ENCODE assay signal across 11 cellular contexts in genomic region chr1:116006486-116006964, GRCh38. TPM values are rescaled to one million over a fixed set of nuclear protein-coding genes. Genes with fewer than 3 reads are reported as not detected.
A peak's percentile ranks its signal among the peaks of the same experiment; 100 is the strongest.
DNase-seq lines count a peak whose midpoint lies in the region; ATAC-seq, FAIRE-seq and TF ChIP-seq lines count a peak whose summit lies in the region.
"Had no signal": no experiment of that assay in that cellular context is flagged by ENCODE, and none has a peak within 500 bp of the region (broad histone marks: within the 10 kb centered on the region; RNA-seq: fewer than 3 reads in every experiment).

No MANE protein-coding gene starts in this region.

- TF ChIP-seq CTCF in GM12865 (IDR thresholded peaks at IDR 0.05; ENCODE audit: insufficient read depth, low read depth, low read length, missing control alignments) (no peak), K562 (IDR thresholded peaks at IDR 0.05 in 2 of 3, conservative IDR thresholded peaks at IDR 0.05 in 1 of 3; ENCODE audit: insufficient read depth in 2 of 3, low read depth in 1 of 3, low read length in 3 of 3) (no peak)

- in situ Hi-C loops in K562 (cut with MboI) = no loop called here

- TF ChIP-seq EP300 in K562 (IDR thresholded peaks at IDR 0.05; ENCODE audit: low read length) = no peak

- no peaks in the 10 kb centered on the region for H3K9me1 ChIP-seq in K562 (ENCODE audit: control insufficient read depth, insufficient read depth, low read length)

- TF ChIP-seq POLR2A in K562 (conservative IDR thresholded peaks at IDR 0.05) = no peak

- no peak for FAIRE-seq in K562 (lab: Jason Lieb, UNC)

- ATAC-seq in GM19467 (IDR thresholded peaks at IDR 0.05; ENCODE audit: unreplicated experiment) = peak; percentile 86
- ATAC-seq in HG03139 (IDR thresholded peaks at IDR 0.05; ENCODE audit: unreplicated experiment) = peak; percentile 92
- no peak for ATAC-seq in K562

- no peaks in the 10 kb centered on the region for H3K9me3 ChIP-seq in K562 (replicated peaks; ENCODE audit: control insufficient read depth, insufficient read depth, low read depth, low read length)

- H3K4me1 ChIP-seq in K562 (replicated peaks in 1 of 2; ENCODE audit: control insufficient read depth in 2 of 2, insufficient read depth in 2 of 2, low read length in 2 of 2) = no peaks in the 10 kb centered on the region

- H3K9ac ChIP-seq in K562 (ENCODE audit: insufficient read depth in 1 of 2, low read depth in 2 of 2, low read length in 2 of 2) = no peak overlapping the region

- 12% methylated on average over 3 of the region's 3 CpGs for WGBS in K562 (ENCODE audit: insufficient coverage, low coverage, missing lambda C conversion rate)

- DNase-seq in GM12865 (ENCODE audit: low read depth) (peak; percentile 28), K562 (ENCODE audit: extremely low read depth in 1 of 4, low spot score in 3 of 4) (no peak), retina (no peak), mesenteric fat pad (ENCODE audit: low spot score) (no peak), D341Med (ENCODE audit: low spot score) (no peak), midbrain (lab: John Stamatoyannopoulos, UW) (no peak)
- DNase-seq: IMR-90 had no signal

- no peaks in the 10 kb centered on the region for H3K79me2 ChIP-seq in K562 (ENCODE audit: control insufficient read depth, insufficient read depth, low read length)

- H4K20me1 ChIP-seq in K562 (replicated peaks; ENCODE audit: control insufficient read depth, insufficient read depth, low read length) = no peaks in the 10 kb centered on the region

- H3K27me3 ChIP-seq in K562 (ENCODE audit: control insufficient read depth in 2 of 2, insufficient read depth in 2 of 2, low read length in 2 of 2) = no peaks in the 10 kb centered on the region
- H3K27me3 ChIP-seq: cardiac muscle cell had no signal

- H3K4me3 ChIP-seq in GM12865 (ENCODE audit: low read depth, low read length) = peak overlapping the region; percentile 5
- H3K4me3 ChIP-seq in K562 = no peak overlapping the region
- H3K4me3 ChIP-seq: cardiac muscle cell, smooth muscle cell had no signal

- no peak overlapping the region for H3K27ac ChIP-seq in K562 (ENCODE audit: extremely low read depth, low read depth, low read length)
- H3K27ac ChIP-seq: cardiac muscle cell had no signal

- no peaks in the 10 kb centered on the region for H3K36me3 ChIP-seq in K562 (ENCODE audit: control insufficient read depth, insufficient read depth, low read length)
- H3K36me3 ChIP-seq: cardiac muscle cell had no signal

- H2AFZ ChIP-seq in K562 (ENCODE audit: low read depth, low read length) = no peak overlapping the region

- TF ChIP-seq RAD21 in K562 (CRISPR knock-in tag; conservative IDR thresholded peaks at IDR 0.05 in 1 of 2, IDR thresholded peaks at IDR 0.05 in 1 of 2) = no peak

- no peak overlapping the region for H3K4me2 ChIP-seq in K562 (ENCODE audit: insufficient read depth, low read length)
- H3K4me2 ChIP-seq: smooth muscle cell had no signal

- BruUV-seq in K562 (replicated peaks; lab: Mats Ljungman, UMichigan) = no TSS peak

- intact Hi-C loops in K562 (cut with micrococcal nuclease) = no loop called here

- POLR2A ChIA-PET in K562 (lab: Yijun Ruan, JAX) = no interaction called here

- CTCF ChIA-PET in K562 (lab: Yijun Ruan, JAX; ENCODE audit: low intra/inter-chr PET ratio) = no interaction called here

TF ChIP-seq in K562, 482 proteins besides CTCF, POLR2A, EP300 and RAD21:
- TF ChIP-seq HBP1 (CRISPR knock-in tag; IDR thresholded peaks at IDR 0.05) = peak; percentile 89
- TF ChIP-seq ZNF644 (tag; IDR thresholded peaks at IDR 0.05; ENCODE audit: low read depth) = no peak
- peak; percentile 79; the same call in 1 of the 2 replicates for TF ChIP-seq ZBTB26 (CRISPR knock-in tag; IDR thresholded peaks at IDR 0.05)
- no peak for TF ChIP-seq FOXJ2 (tag; IDR thresholded peaks at IDR 0.05)
- TF ChIP-seq KHSRP (IDR thresholded peaks at IDR 0.05) = no peak
- no peak for TF ChIP-seq ZBTB8A (IDR thresholded peaks at IDR 0.05; ENCODE audit: partially characterized antibody)
- TF ChIP-seq THRB (CRISPR knock-in tag; conservative IDR thresholded peaks at IDR 0.05) = peak; percentile 79
- TF ChIP-seq TAF1 (IDR thresholded peaks at IDR 0.05; ENCODE audit: control insufficient read depth, extremely low read depth, insufficient read depth, low read length, severe bottlenecking) = no peak
- TF ChIP-seq ZNF512 (tag; IDR thresholded peaks at IDR 0.05) = no peak
- TF ChIP-seq XRCC4 (IDR thresholded peaks at IDR 0.05; ENCODE audit: extremely low read depth, insufficient read depth, insufficient read length) = no peak
- TF ChIP-seq ELF4 (CRISPR knock-in tag; IDR thresholded peaks at IDR 0.05) = peak; percentile 67; the same call in 1 of the 2 replicates
- no peak for TF ChIP-seq HDAC8 (tag; IDR thresholded peaks at IDR 0.05)
- TF ChIP-seq HMG20A (CRISPR knock-in tag; conservative IDR thresholded peaks at IDR 0.05) = no peak

RNA-seq across cellular contexts. Expression of gene SLC22A15, which starts 30.2 kb away (rescaled TPM):
- total RNA-seq in K562 (2011; cell fraction: chromatin; rRNA removed; ENCODE audit: low replicate concordance) = 0.37 and 0.49 TPM in 2 replicates
- total RNA-seq in K562 (2011; cell fraction: nucleolus; rRNA removed) = 0.26 and 0.67 TPM in 2 replicates
- total RNA-seq in K562 (2011; cell fraction: nucleoplasm; rRNA removed) = 0.38 and 1.1 TPM in 2 replicates
- 0.36 and 1.5 TPM in 2 replicates for total RNA-seq in K562 (2014; rRNA removed)
- total RNA-seq in K562 (2014; rRNA removed; fragmentation: Illumina TruSeq; extraction: Trizol) = 1.2 and 2.3 TPM in 2 replicates
- 2.1 and 2.3 TPM in 2 replicates for total RNA-seq in K562 (2015; rRNA removed; fragmentation: Illumina TruSeq; extraction: Trizol)
- total RNA-seq in K562 (2021) = 2.4 and 2.7 TPM in 2 replicates
- 0.24 and 0.35 TPM in 2 replicates for polyA plus RNA-seq in K562 (2011; rRNA removed)
- polyA plus RNA-seq in K562 (2011; cell fraction: cytosol; rRNA removed) = 0.06 and 0.16 TPM in 2 replicates
- 0.88 and 2.0 TPM in 2 replicates for polyA plus RNA-seq in K562 (2011; cell fraction: nucleus; rRNA removed)
- polyA plus RNA-seq in K562 (2012) = 1.7 and 26.4 TPM in 2 replicates
- 1.4 and 1.7 TPM in 2 replicates for polyA plus RNA-seq in K562 (2014; fragmentation: Illumina TruSeq; extraction: Trizol)
- under 1 TPM; 0.35 to 0.52 TPM for polyA plus RNA-seq in K562 (2014; fragmentation: Nextera tagmentation; extraction: Ambion mirVana)
- polyA plus RNA-seq in K562 (2014; rRNA removed) = 1.00 and 2.7 TPM in 2 replicates
- polyA minus RNA-seq in K562 (2011; rRNA and poly(A)+ RNA removed) = 0.11 and 0.84 TPM in 2 replicates
- 0.19 TPM in 1 of 2 replicates, not detected in the other for polyA minus RNA-seq in K562 (2011; cell fraction: cytosol; rRNA and poly(A)+ RNA removed)
- 0.27 and 0.67 TPM in 2 replicates for polyA minus RNA-seq in K562 (2011; cell fraction: nucleus; rRNA and poly(A)+ RNA removed)
- total RNA-seq in mesenteric fat pad = 5.1 TPM
